In the genomic region with DNA sequence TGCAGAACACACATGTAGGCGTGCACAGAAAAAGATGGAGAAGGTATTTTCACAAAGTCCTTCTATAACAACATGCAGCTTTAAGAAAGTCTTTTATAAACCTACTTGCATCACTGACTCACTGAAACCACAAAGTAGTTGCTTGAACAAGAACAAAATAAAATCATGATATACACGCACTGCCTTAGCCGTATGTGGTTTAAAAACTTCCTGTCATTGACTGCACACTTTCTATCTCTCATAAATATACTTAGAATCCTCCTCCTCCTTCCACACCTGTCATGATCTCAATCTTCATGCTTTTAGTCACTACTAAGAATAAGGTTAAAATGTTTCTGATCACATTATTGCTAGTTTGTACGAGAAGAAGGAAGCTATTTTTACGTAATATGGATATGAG, we compare ENCODE assay signal across 8 cellular contexts. TPM values are rescaled to one million over a fixed set of nuclear protein-coding genes. Genes with fewer than 3 reads are reported as not detected.
DNase-seq lines count a peak whose midpoint lies in the region; ATAC-seq and FAIRE-seq lines count a peak whose summit lies in the region.

No MANE protein-coding gene starts in this region.

- POLR2A ChIA-PET in activated CD8-positive, alpha-beta T cell treated with anti-CD3 and anti-CD28 coated beads, Interleukin-2, amount 10 ng/mL, durations not matched to agents 7 days and 5 days (lab: Charles Lee) = interaction anchor here (1.3 kb wide), 1 partner anchor 32 kb away, joined by 3 read pairs; the partner anchor contains the start of gene RAD51AP1

- peaks cover 30% of the 10 kb centered on the region for H3K4me1 Mint-ChIP-seq in activated naive CD4-positive, alpha-beta T cell treated with anti-CD3 and anti-CD28 coated beads, Interleukin-2, amount 10 ng/mL, durations not matched to agents 7 days and 5 days
- peaks cover 24% of the 10 kb centered on the region for H3K4me1 Mint-ChIP-seq in activated CD8-positive, alpha-beta T cell treated with anti-CD3 and anti-CD28 coated beads, Interleukin-2, amount 10 ng/mL, durations not matched to agents 7 days and 5 days (ENCODE audit: low read depth)
- peaks cover 8 to 14% of the 10 kb centered on the region in 2 donors for H3K4me1 Mint-ChIP-seq in stimulated activated naive B cell treated with anti-CD40 and anti-IgM and Interleukin-4, amounts not matched to agents 10 μg/mL and 1 μg/mL and 100 μg/mL, for 72 hours

- H3K27ac Mint-ChIP-seq in activated naive CD4-positive, alpha-beta T cell treated with anti-CD3 and anti-CD28 coated beads, Interleukin-2, amount 10 ng/mL, durations not matched to agents 7 days and 5 days = peak overlapping the region; percentile 84
- H3K27ac Mint-ChIP-seq in activated CD8-positive, alpha-beta T cell treated with anti-CD3 and anti-CD28 coated beads, Interleukin-2, amount 10 ng/mL, durations not matched to agents 7 days and 5 days = peak overlapping the region; percentile 71
- H3K27ac Mint-ChIP-seq in stimulated activated naive B cell treated with anti-CD40 and anti-IgM and Interleukin-4, amounts not matched to agents 10 μg/mL and 1 μg/mL and 100 μg/mL, for 72 hours = peak overlapping the region; percentile 26

- H3K4me3 Mint-ChIP-seq in activated naive CD4-positive, alpha-beta T cell treated with anti-CD3 and anti-CD28 coated beads, Interleukin-2, amount 10 ng/mL, durations not matched to agents 7 days and 5 days = peak overlapping the region; percentile 11
- H3K4me3 Mint-ChIP-seq in activated CD8-positive, alpha-beta T cell treated with anti-CD3 and anti-CD28 coated beads, Interleukin-2, amount 10 ng/mL, durations not matched to agents 7 days and 5 days = peak overlapping the region; percentile 35
- H3K4me3 Mint-ChIP-seq in stimulated activated naive B cell treated with anti-CD40 and anti-IgM and Interleukin-4, amounts not matched to agents 10 μg/mL and 1 μg/mL and 100 μg/mL, for 72 hours = no peak overlapping the region

- peak; percentile 27 for DNase-seq in activated naive CD4-positive, alpha-beta T cell treated with anti-CD3 and anti-CD28 coated beads, Interleukin-2, amount 10 ng/mL, durations not matched to agents 7 days and 5 days
- no peak for DNase-seq in activated naive CD4-positive, alpha-beta T cell treated with anti-CD3 and anti-CD28 coated beads, Interleukin-2, amount 50 U/mL, for 16 hours
- DNase-seq in activated CD8-positive, alpha-beta T cell treated with anti-CD3 and anti-CD28 coated beads, Interleukin-2, amount 10 ng/mL, durations not matched to agents 7 days and 5 days = peak; percentile 54
- DNase-seq in stimulated activated naive B cell treated with anti-CD40 and anti-IgM and Interleukin-4, amounts not matched to agents 10 μg/mL and 1 μg/mL and 100 μg/mL, for 72 hours = no peak
- DNase-seq in urothelium cell line (ENCODE audit: low spot score) (no peak), OCI-M2 (lab: John Stamatoyannopoulos, UW; ENCODE audit: unreplicated experiment) (no peak), HuH-7.5 (ENCODE audit: low spot score) (no peak)

- CTCF ChIA-PET in activated naive CD4-positive, alpha-beta T cell treated with anti-CD3 and anti-CD28 coated beads, Interleukin-2, amount 10 ng/mL, durations not matched to agents 7 days and 5 days (lab: Charles Lee) = interaction anchor here (0.9 kb wide), 1 partner anchor 23 kb away, joined by 4 read pairs; no protein-coding TSS in a partner anchor
- CTCF ChIA-PET in activated CD8-positive, alpha-beta T cell treated with anti-CD3 and anti-CD28 coated beads, Interleukin-2, amount 10 ng/mL, durations not matched to agents 7 days and 5 days (lab: Charles Lee) = interaction anchor here (0.7 to 1.0 kb wide), 3 partner anchors 24 to 351 kb away, joined by 3 to 4 read pairs (median 3); no protein-coding TSS in a partner anchor

- no peaks in the 10 kb centered on the region for H3K27me3 Mint-ChIP-seq in activated naive CD4-positive, alpha-beta T cell treated with anti-CD3 and anti-CD28 coated beads, Interleukin-2, amount 10 ng/mL, durations not matched to agents 7 days and 5 days
- no peaks in the 10 kb centered on the region for H3K27me3 Mint-ChIP-seq in activated CD8-positive, alpha-beta T cell treated with anti-CD3 and anti-CD28 coated beads, Interleukin-2, amount 10 ng/mL, durations not matched to agents 7 days and 5 days (ENCODE audit: low read depth)
- H3K27me3 Mint-ChIP-seq in stimulated activated naive B cell treated with anti-CD40 and anti-IgM and Interleukin-4, amounts not matched to agents 10 μg/mL and 1 μg/mL and 100 μg/mL, for 72 hours = no peaks in the 10 kb centered on the region

- H3K9me3 Mint-ChIP-seq in activated naive CD4-positive, alpha-beta T cell treated with anti-CD3 and anti-CD28 coated beads, Interleukin-2, amount 10 ng/mL, durations not matched to agents 7 days and 5 days = no peaks in the 10 kb centered on the region
- H3K9me3 Mint-ChIP-seq in activated CD8-positive, alpha-beta T cell treated with anti-CD3 and anti-CD28 coated beads, Interleukin-2, amount 10 ng/mL, durations not matched to agents 7 days and 5 days (ENCODE audit: insufficient read depth) = no peaks in the 10 kb centered on the region
- H3K9me3 Mint-ChIP-seq in stimulated activated naive B cell treated with anti-CD40 and anti-IgM and Interleukin-4, amounts not matched to agents 10 μg/mL and 1 μg/mL and 100 μg/mL, for 72 hours = no peaks in the 10 kb centered on the region

- no peak for FAIRE-seq in urothelium cell line (lab: Jason Lieb, UNC)

- peak; percentile 59 for ATAC-seq in HG03025 (IDR thresholded peaks at IDR 0.05; ENCODE audit: low FRiP score, unreplicated experiment)
- ATAC-seq in activated CD8-positive, alpha-beta T cell treated with anti-CD3 and anti-CD28 coated beads, Interleukin-2, amount 10 ng/mL, durations not matched to agents 7 days and 5 days = peak; percentile 97
- ATAC-seq in stimulated activated naive B cell treated with anti-CD40 and anti-IgM and Interleukin-4, amounts not matched to agents 10 μg/mL and 1 μg/mL and 100 μg/mL, for 72 hours (replicated peaks) = peak; percentile 99

- H3K36me3 Mint-ChIP-seq in activated naive CD4-positive, alpha-beta T cell treated with anti-CD3 and anti-CD28 coated beads, Interleukin-2, amount 10 ng/mL, durations not matched to agents 7 days and 5 days = peaks cover 23% of the 10 kb centered on the region
- peaks cover 19% of the 10 kb centered on the region for H3K36me3 Mint-ChIP-seq in activated CD8-positive, alpha-beta T cell treated with anti-CD3 and anti-CD28 coated beads, Interleukin-2, amount 10 ng/mL, durations not matched to agents 7 days and 5 days (ENCODE audit: low read depth)
- peaks cover 16 to 28% of the 10 kb centered on the region in 2 donors for H3K36me3 Mint-ChIP-seq in stimulated activated naive B cell treated with anti-CD40 and anti-IgM and Interleukin-4, amounts not matched to agents 10 μg/mL and 1 μg/mL and 100 μg/mL, for 72 hours

RNA-seq across cellular contexts. Expression of gene RAD51AP1, which starts 31.8 kb away (rescaled TPM):
- 10 to 100 TPM; 44.6 to 55.6 TPM for total RNA-seq in activated CD8-positive, alpha-beta T cell treated with anti-CD3 and anti-CD28 coated beads, Interleukin-2, amount 10 ng/mL, durations not matched to agents 7 days and 5 days

RNA-seq across cellular contexts. Expression of gene DYRK4, which starts 55.1 kb away (rescaled TPM):
- total RNA-seq in activated CD8-positive, alpha-beta T cell treated with anti-CD3 and anti-CD28 coated beads, Interleukin-2, amount 10 ng/mL, durations not matched to agents 7 days and 5 days = 10 to 100 TPM; 27.7 to 28.1 TPM

Comparison
In these comparisons a context has a peak if more than half of its experiments do, and no peak if none do; other contexts are left out.
1. DNase-seq: peak in activated naive CD4-positive, alpha-beta T cell treated with anti-CD3 and anti-CD28 coated beads, Interleukin-2, amount 10 ng/mL, durations not matched to agents 7 days and 5 days (single experiment) and activated CD8-positive, alpha-beta T cell treated with anti-CD3 and anti-CD28 coated beads, Interleukin-2, amount 10 ng/mL, durations not matched to agents 7 days and 5 days (single experiment); none in activated naive CD4-positive, alpha-beta T cell treated with anti-CD3 and anti-CD28 coated beads, Interleukin-2, amount 50 U/mL, for 16 hours (single experiment), stimulated activated naive B cell treated with anti-CD40 and anti-IgM and Interleukin-4, amounts not matched to agents 10 μg/mL and 1 μg/mL and 100 μg/mL, for 72 hours (single experiment), urothelium cell line (single experiment), OCI-M2 (single experiment) and HuH-7.5 (single experiment).
2. H3K27ac Mint-ChIP-seq: peak in every context shown above with its lines; median percentile 84 in activated naive CD4-positive, alpha-beta T cell treated with anti-CD3 and anti-CD28 coated beads, Interleukin-2, amount 10 ng/mL, durations not matched to agents 7 days and 5 days; 71 in activated CD8-positive, alpha-beta T cell treated with anti-CD3 and anti-CD28 coated beads, Interleukin-2, amount 10 ng/mL, durations not matched to agents 7 days and 5 days; 26 in stimulated activated naive B cell treated with anti-CD40 and anti-IgM and Interleukin-4, amounts not matched to agents 10 μg/mL and 1 μg/mL and 100 μg/mL, for 72 hours.
3. H3K4me3 Mint-ChIP-seq: peak in activated naive CD4-positive, alpha-beta T cell treated with anti-CD3 and anti-CD28 coated beads, Interleukin-2, amount 10 ng/mL, durations not matched to agents 7 days and 5 days (single experiment) and activated CD8-positive, alpha-beta T cell treated with anti-CD3 and anti-CD28 coated beads, Interleukin-2, amount 10 ng/mL, durations not matched to agents 7 days and 5 days (single experiment); none in stimulated activated naive B cell treated with anti-CD40 and anti-IgM and Interleukin-4, amounts not matched to agents 10 μg/mL and 1 μg/mL and 100 μg/mL, for 72 hours (0 of 2).
4. Peak in every context shown above with its lines, with median percentiles within 50 percentile points of each other: ATAC-seq.